ENCODE assay signal across 13 cellular contexts in genomic region chr22:37416806-37417205, GRCh38. TPM values are rescaled to one million over a fixed set of nuclear protein-coding genes. Genes with fewer than 3 reads are reported as not detected.
A peak's percentile ranks its signal among the peaks of the same experiment; 100 is the strongest.
DNase-seq lines count a peak whose midpoint lies in the region; ATAC-seq and TF ChIP-seq lines count a peak whose summit lies in the region.
"Had no signal": no experiment of that assay in that cellular context is flagged by ENCODE, and none has a peak within 500 bp of the region (broad histone marks: within the 10 kb centered on the region; RNA-seq: fewer than 3 reads in every experiment).

No MANE protein-coding gene starts in this region.

- H3F3A ChIP-seq in SK-N-SH (replicated peaks; ENCODE audit: insufficient read depth): no peaks in the 10 kb centered on the region

- no peaks in the 10 kb centered on the region for H4K20me1 ChIP-seq in SK-N-SH (ENCODE audit: insufficient read depth)

- POLR2A ChIA-PET in SK-N-SH (lab: Yijun Ruan, JAX): no interaction called here

- H3K4me1 Mint-ChIP-seq in brain: peaks cover 72% of the 10 kb centered on the region

- H3K27me3 Mint-ChIP-seq in brain: peaks cover 29% of the 10 kb centered on the region

- no peak for TF ChIP-seq CTCF in SK-N-SH (IDR thresholded peaks at IDR 0.05)
- no peak for TF ChIP-seq CTCF in brain (conservative IDR thresholded peaks at IDR 0.05)

- peaks cover 0 to 3% (median 3%) of the 10 kb centered on the region in 5 experiments for H3K9me3 Mint-ChIP-seq in brain

- no peak overlapping the region for H3K4me2 ChIP-seq in SK-N-SH

- H3K4me3 Mint-ChIP-seq in brain: peak overlapping the region; percentile 34 to 84 (median 73)
- H3K4me3 Mint-ChIP-seq: B cell had no signal

- TF ChIP-seq RAD21 in SK-N-SH (IDR thresholded peaks at IDR 0.05; ENCODE audit: low read length): no peak

- no peaks in the 10 kb centered on the region for H3K36me3 Mint-ChIP-seq in brain

- H3K27ac Mint-ChIP-seq in brain: peak overlapping the region; percentile 35 to 97 (median 88)
- H3K27ac Mint-ChIP-seq: B cell had no signal

- ATAC-seq in SK-N-SH treated with all-trans-retinoic acid at 6 μM for 48 hours: no peak
- ATAC-seq in HG02610 (IDR thresholded peaks at IDR 0.05; ENCODE audit: unreplicated experiment): no peak
- ATAC-seq in HG02798 (IDR thresholded peaks at IDR 0.05; ENCODE audit: poor library complexity, unreplicated experiment): no peak
- no peak for ATAC-seq in GM21423 (IDR thresholded peaks at IDR 0.05; ENCODE audit: unreplicated experiment)
- ATAC-seq: mucosa of descending colon had no signal

- H2AFZ ChIP-seq in SK-N-SH (ENCODE audit: low read depth): no peak overlapping the region

- H3K27me3 ChIP-seq in SK-N-SH (ENCODE audit: insufficient read depth): peaks cover 5% of the 10 kb centered on the region; the same call in 1 of the 2 replicates

- 72% methylated on average over 12 of the region's 13 CpGs for WGBS in SK-N-SH (ENCODE audit: low lambda C conversion rate)

- no peak for TF ChIP-seq EP300 in SK-N-SH (IDR thresholded peaks at IDR 0.05; ENCODE audit: borderline replicate concordance in 1 of 2, low read depth in 1 of 2, low read length in 1 of 2)

- no peak overlapping the region for H3K9ac ChIP-seq in SK-N-SH

- no peak overlapping the region for H3K27ac ChIP-seq in SK-N-SH (ENCODE audit: low read depth in 2 of 2, low read length in 1 of 2)

- no peaks in the 10 kb centered on the region for H3K36me3 ChIP-seq in SK-N-SH (replicated peaks in 1 of 2; ENCODE audit: control insufficient read depth in 1 of 2, insufficient read depth in 2 of 2, low read length in 1 of 2)

- H3K79me2 ChIP-seq in SK-N-SH (ENCODE audit: insufficient read depth): no peaks in the 10 kb centered on the region

- H3K9me3 ChIP-seq in SK-N-SH: no peaks in the 10 kb centered on the region
- H3K9me3 ChIP-seq: mucosa of descending colon had no signal

- no peak overlapping the region for H3K4me3 ChIP-seq in SK-N-SH (ENCODE audit: low read depth in 2 of 2, low read length in 1 of 2)
- H3K4me3 ChIP-seq: mucosa of descending colon had no signal

- peaks cover 0 to 4% of the 10 kb centered on the region in 2 experiments; a peak in 1 of 4 replicates for H3K4me1 ChIP-seq in SK-N-SH (ENCODE audit: control insufficient read depth in 1 of 2, insufficient read depth in 2 of 2, low read depth in 1 of 2, low read length in 1 of 2)

- H3K9me2 ChIP-seq in SK-N-SH: no peaks in the 10 kb centered on the region

- CTCF ChIA-PET in SK-N-SH (lab: Yijun Ruan, JAX): interaction anchor here (0.5 to 1.3 kb wide), 4 partner anchors 9 to 623 kb away, joined by 3 to 5 read pairs (median 4); no protein-coding TSS in a partner anchor

- DNase-seq in SK-N-SH (peak; percentile 66), SKM-1 (lab: John Stamatoyannopoulos, UW; ENCODE audit: unreplicated experiment) (peak; percentile 17)
- DNase-seq in stimulated activated CD8-positive, alpha-beta memory T cell treated with anti-CD3 and anti-CD28 coated beads, Interleukin-15, amount 100 ng/mL, for 48 hours (ENCODE audit: low read depth in 2 of 2): peak; percentile 13 to 38
- DNase-seq: Karpas-422; mucosa of descending colon; SHP77; stimulated activated CD4-positive, alpha-beta T cell treated with anti-CD3 and anti-CD28 coated beads, Interleukin-2, amount 100 ng/mL, for 48 hours had no signal

TF ChIP-seq in SK-N-SH, 30 proteins besides CTCF, POLR2A, EP300 and RAD21:
- TF ChIP-seq GATA2 (CRISPR knock-in tag; IDR thresholded peaks at IDR 0.05) (0 out of 2 replicates have a peak, but pooled peaks have one; percentile 21), FOXM1 (IDR thresholded peaks at IDR 0.05; ENCODE audit: low read depth) (no peak), NRF1 (IDR thresholded peaks at IDR 0.05; ENCODE audit: low read depth, low read length) (no peak), TEAD4 (IDR thresholded peaks at IDR 0.05; ENCODE audit: borderline replicate concordance, insufficient read depth) (no peak), MXI1 (IDR thresholded peaks at IDR 0.05; ENCODE audit: low read depth, low read length) (peak; percentile 65)
TF ChIP-seq in SK-N-SH: peak in this region for 2.

TF ChIP-seq in SK-N-SH treated with all-trans-retinoic acid at 6 μM for 48 hours, 23 proteins besides CTCF, POLR2A, EP300 and RAD21 (continues in another document):
- TF ChIP-seq ISL1 (CRISPR knock-in tag; IDR thresholded peaks at IDR 0.05): no peak
- TF ChIP-seq RARB (CRISPR knock-in tag; IDR thresholded peaks at IDR 0.05): no peak
- no peak for TF ChIP-seq ZNF565 (CRISPR knock-in tag; conservative IDR thresholded peaks at IDR 0.05; ENCODE audit: low read depth)
- TF ChIP-seq BACH2 (CRISPR knock-in tag; IDR thresholded peaks at IDR 0.05; ENCODE audit: borderline replicate concordance): no peak
- TF ChIP-seq SNAI2 (CRISPR knock-in tag; IDR thresholded peaks at IDR 0.05): no peak
- no peak for TF ChIP-seq CSRNP3 (CRISPR knock-in tag; IDR thresholded peaks at IDR 0.05)
- TF ChIP-seq TOX (CRISPR knock-in tag; IDR thresholded peaks at IDR 0.05; ENCODE audit: borderline replicate concordance): no peak
- TF ChIP-seq CSDC2 (CRISPR knock-in tag; IDR thresholded peaks at IDR 0.05): no peak
- no peak for TF ChIP-seq PPARA (CRISPR knock-in tag; IDR thresholded peaks at IDR 0.05; ENCODE audit: borderline replicate concordance)
- no peak for TF ChIP-seq ARNTL (CRISPR knock-in tag; IDR thresholded peaks at IDR 0.05; ENCODE audit: borderline replicate concordance, low read depth)
- TF ChIP-seq ZFP3 (CRISPR knock-in tag; IDR thresholded peaks at IDR 0.05): no peak
- no peak for TF ChIP-seq ZNF8 (CRISPR knock-in tag; IDR thresholded peaks at IDR 0.05)
- TF ChIP-seq ESRRG (CRISPR knock-in tag; IDR thresholded peaks at IDR 0.05): no peak
- no peak for TF ChIP-seq TSHZ2 (CRISPR knock-in tag; IDR thresholded peaks at IDR 0.05)
- TF ChIP-seq CREB5 (CRISPR knock-in tag; IDR thresholded peaks at IDR 0.05; ENCODE audit: low read depth): no peak

RNA-seq across cellular contexts. Expression of gene ELFN2, which starts 10.5 kb away (rescaled TPM):
- polyA plus RNA-seq in SK-N-SH (2012; rRNA removed) (2.4 and 2.8 TPM in 2 replicates), brain (ENCODE audit: insufficient read depth, low read depth, low replicate concordance) (3.7 TPM)
- polyA plus RNA-seq in SK-N-SH (2012; cell fraction: cytosol; rRNA removed): 1.0 and 1.4 TPM in 2 replicates
- polyA plus RNA-seq in SK-N-SH (2012; cell fraction: nucleus; rRNA removed): 10.1 and 10.5 TPM in 2 replicates
